ENCODE assay signal across 8 cellular contexts in the genomic region with DNA sequence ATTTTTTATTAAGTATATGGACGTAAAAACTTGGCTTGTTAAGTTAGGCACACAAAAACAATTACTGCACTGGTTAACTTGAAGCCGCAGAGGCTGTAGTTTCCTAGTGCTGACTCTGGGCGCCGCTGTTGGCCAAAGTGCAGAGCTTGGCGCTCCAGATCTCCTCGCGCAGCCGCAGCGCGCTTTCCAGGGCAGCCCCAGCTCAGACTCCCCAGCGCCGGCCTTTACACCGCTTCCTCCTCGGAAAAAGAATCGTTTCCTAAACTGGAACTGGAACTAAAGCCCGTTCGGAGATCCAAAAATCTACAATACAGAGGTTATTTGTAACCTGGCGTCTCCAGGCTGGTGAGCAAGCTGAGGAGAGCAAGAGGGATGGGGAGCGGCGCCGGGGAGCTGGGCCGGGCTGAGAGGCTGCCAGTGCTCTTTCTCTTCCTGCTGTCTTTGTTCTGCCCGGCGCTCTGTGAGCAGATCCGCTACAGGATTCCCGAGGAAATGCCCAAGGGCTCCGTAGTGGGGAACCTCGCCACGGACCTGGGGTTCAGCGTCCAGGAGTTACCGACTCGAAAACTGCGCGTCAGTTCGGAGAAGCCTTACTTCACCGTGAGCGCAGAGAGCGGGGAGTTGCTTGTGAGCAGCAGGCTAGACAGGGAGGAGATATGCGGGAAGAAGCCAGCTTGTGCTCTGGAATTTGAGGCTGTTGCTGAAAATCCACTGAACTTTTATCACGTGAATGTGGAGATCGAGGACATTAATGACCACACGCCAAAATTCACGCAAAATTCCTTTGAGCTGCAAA. TPM values are rescaled to one million over a fixed set of nuclear protein-coding genes. Genes with fewer than 3 reads are reported as not detected.
DNase-seq lines count a peak whose midpoint lies in the region; ATAC-seq, FAIRE-seq and TF ChIP-seq lines count a peak whose summit lies in the region.
"Not testable (repeated sequence)": the region's sequence is repeated elsewhere in the genome, so short reads cannot be mapped to it uniquely, and the experiment has no call there.

Gene PCDHGB5, plus strand, starts transcription at position 192 of the 796 bp plus-strand sequence. Its CDS starts 181 bp downstream, at position 373.

- H3K4me3 ChIP-seq in GM12878 (peak within 1 kb of the TSS; percentile 53; the same call in 1 of the 2 replicates), transverse colon (peak within 1 kb of the TSS in 1 of 4 donors; percentile 29)
- H3K4me3 ChIP-seq in cardiac muscle cell: not testable (repeated sequence)

- DNase-seq in GM10248 (ENCODE audit: extremely low spot score) (peak; percentile 71), T1000 (lab: John Stamatoyannopoulos, UW) (peak; percentile 52), cardiac muscle cell (ENCODE audit: low read depth in 1 of 2, low spot score in 1 of 2) (peak in 1 of 2 donors; percentile 60), transverse colon (peak; percentile 43)
- not testable (repeated sequence) for DNase-seq in GM12878 (ENCODE audit: low read depth, low spot score); omental fat pad (ENCODE audit: low spot score)

- not testable (repeated sequence) for H3K27ac ChIP-seq in GM12878 (ENCODE audit: control insufficient read depth, insufficient read depth); cardiac muscle cell; transverse colon

- ATAC-seq in GM21529 (IDR thresholded peaks at IDR 0.05; ENCODE audit: unreplicated experiment): peak; percentile 94
- ATAC-seq in HG03432 (IDR thresholded peaks at IDR 0.05; ENCODE audit: unreplicated experiment): peak; percentile 99
- ATAC-seq in GM12878: peak; percentile 82
- peak; percentile 59 for ATAC-seq in omental fat pad (ENCODE audit: low FRiP score)

- TF ChIP-seq EP300 in GM12878 (IDR thresholded peaks at IDR 0.05; ENCODE audit: borderline replicate concordance in 1 of 2, control insufficient read depth in 1 of 2, low read depth in 2 of 2, low read length in 2 of 2); transverse colon (IDR thresholded peaks at IDR 0.05; ENCODE audit: low read depth): not testable (repeated sequence)

- H3K9me3 ChIP-seq in GM12878 (replicated peaks; ENCODE audit: control insufficient read depth, insufficient read depth, low read length) (peaks cover 18% of the 10 kb centered on the region; the same call in 2 of the 3 replicates), transverse colon (peaks cover 54 to 85% of the 10 kb centered on the region in 2 donors)
- not testable (repeated sequence) for H3K9me3 ChIP-seq in cardiac muscle cell (ENCODE audit: low read depth)

- TF ChIP-seq RAD21 in GM12878 (IDR thresholded peaks at IDR 0.05; ENCODE audit: insufficient read depth, low read depth, low read length): peak; percentile 37

- H3K27me3 ChIP-seq in GM12878 (replicated peaks in 1 of 2; ENCODE audit: control insufficient read depth in 2 of 2, insufficient read depth in 2 of 2, low read length in 1 of 2); cardiac muscle cell: not testable (repeated sequence)
- peaks cover 30% of the 10 kb centered on the region for H3K27me3 ChIP-seq in transverse colon

- H3K36me3 ChIP-seq in GM12878 (ENCODE audit: control insufficient read depth in 2 of 2, insufficient read depth in 2 of 2, low read length in 1 of 2); cardiac muscle cell; transverse colon: not testable (repeated sequence)

- CTCF ChIA-PET in GM10248 (lab: Yijun Ruan, JAX): interaction anchor here (0.7 to 2.9 kb wide), 7 partner anchors 10 to 169 kb away, joined by 3 to 15 read pairs (median 5); partner anchors contain the start of genes PCDHGA10, PCDHGA12, PCDHGB6 and PCDHGB7
- CTCF ChIA-PET in GM12878 (lab: Yijun Ruan, JAX): interaction anchor here (0.9 to 1.7 kb wide), 10 partner anchors 10 to 166 kb away, joined by 3 to 8 read pairs (median 4); partner anchors contain the start of genes PCDHGA1, PCDHGA10, PCDHGA12 and PCDHGB3

- not testable (repeated sequence) for H4K20me1 ChIP-seq in GM12878 (ENCODE audit: control insufficient read depth, insufficient read depth)

- BruUV-seq in GM12878 (replicated peaks; lab: Mats Ljungman, UMichigan): not testable (repeated sequence)

- peak; percentile 38 for FAIRE-seq in GM12878 (lab: Jason Lieb, UNC)

- H3K4me1 ChIP-seq in GM12878 (ENCODE audit: control insufficient read depth, insufficient read depth, low read length); cardiac muscle cell (ENCODE audit: low read depth); transverse colon: not testable (repeated sequence)

- not testable (repeated sequence) for TF ChIP-seq POLR2A in GM12878 (IDR thresholded peaks at IDR 0.05; ENCODE audit: low read depth, low read length); transverse colon (IDR thresholded peaks at IDR 0.05)

- H3K4me2 ChIP-seq in GM12878 (ENCODE audit: control insufficient read depth, insufficient read depth): not testable (repeated sequence)

- intact Hi-C loops in GM12878 (cut with micrococcal nuclease; ENCODE audit: unreplicated experiment); transverse colon (cut with DNase I; ENCODE audit: low total_unique reads): not testable (repeated sequence)

- SMC1A ChIA-PET in GM12878 (lab: Charles Lee; ENCODE audit: uncharacterized antibody, unreplicated experiment): interaction anchor here (1.3 kb wide), 1 partner anchor 160 kb away, joined by 5 read pairs; no protein-coding TSS in a partner anchor

- not testable (repeated sequence) for H3K9ac ChIP-seq in GM12878 (ENCODE audit: control insufficient read depth, insufficient read depth, low read length)

- TF ChIP-seq CTCF in GM10248 (IDR thresholded peaks at IDR 0.05; ENCODE audit: control extremely low read depth, extremely low read depth, low read depth, missing control alignments) (peak; percentile 40), GM12878 (IDR thresholded peaks at IDR 0.05 in 2 of 3, conservative IDR thresholded peaks at IDR 0.05 in 1 of 3; ENCODE audit: control insufficient read depth in 2 of 3, extremely low read depth in 1 of 3, insufficient read depth in 1 of 3, low read depth in 3 of 3, low read length in 3 of 3) (peak; percentile 40 to 57 (median 41); a peak in 5 of 6 replicates), cardiac muscle cell (IDR thresholded peaks at IDR 0.05; ENCODE audit: low read depth, low read length) (peak; percentile 58), transverse colon (IDR thresholded peaks at IDR 0.05) (peak; percentile 30 to 44 (median 40))
- TF ChIP-seq CTCF in omental fat pad (IDR thresholded peaks at IDR 0.05): not testable (repeated sequence)

- 8% methylated on average over 26 of the region's 43 CpGs for WGBS in GM12878 (ENCODE audit: insufficient coverage, insufficient replicate concordance, low lambda C conversion rate, missing lambda C conversion rate)
- 18 to 30% methylated on average over 7 to 27 of the region's 43 CpGs for WGBS in transverse colon (ENCODE audit: low coverage in 1 of 2), 2 donors

- POLR2A ChIA-PET in GM10248 (lab: Yijun Ruan, JAX); GM12878 (lab: Charles Lee): not testable (repeated sequence)

- RAD21 ChIA-PET in GM12878 (lab: Charles Lee; ENCODE audit: unreplicated experiment): interaction anchor here (1.4 kb wide), 1 partner anchor 15 kb away, joined by 4 read pairs; the partner anchor contains the start of gene PCDHGA10

- in situ Hi-C loops in GM12878 (cut with MboI): not testable (repeated sequence)
- in situ Hi-C loops in transverse colon (cut with MboI; ENCODE audit: low pct_ligation_motif_present in 1 of 4, low pct_unique_long_range_greater_than_20kb in 1 of 4, low sequenced_read_pairs in 3 of 4): loop anchor here in 1 of 4 donors (25.0 kb wide), 1 partner anchor 186 kb away; the partner anchor contains the start of genes PCDHB12, PCDHB13 and PCDHB14

- not testable (repeated sequence) for H3K79me2 ChIP-seq in GM12878 (ENCODE audit: control insufficient read depth, insufficient read depth, low read length)

- not testable (repeated sequence) for H2AFZ ChIP-seq in GM12878 (ENCODE audit: control insufficient read depth, low read depth, low read length)

TF ChIP-seq in GM12878, 131 proteins besides CTCF, POLR2A, EP300 and RAD21:
- TF ChIP-seq NRF1 (conservative IDR thresholded peaks at IDR 0.05; ENCODE audit: low read depth, low read length) (0 out of 2 replicates have a peak, but pooled peaks have one; percentile 12), CBX5 (IDR thresholded peaks at IDR 0.05; ENCODE audit: low read depth) (peak; percentile 60; the same call in 1 of the 2 replicates)
TF ChIP-seq in GM12878: peak in this region for 2; not testable (repeated sequence) for 129.

RNA-seq across cellular contexts. Expression of gene PCDHGB5, which starts in this region (rescaled TPM):
- 2.9 and 3.9 TPM in 2 replicates for total RNA-seq in GM12878 (2013; cell fraction: nucleolus; rRNA removed)
- total RNA-seq in GM12878 (2014; rRNA removed) (1.4 and 1.9 TPM in 2 replicates), GM12878 (2014; rRNA removed; fragmentation: Illumina TruSeq; extraction: Trizol) (1.3 TPM in 2 replicates), GM12878 (2021) (1.8 and 2.3 TPM in 2 replicates), cardiac muscle cell (1.2 and 2.6 TPM in 2 replicates), omental fat pad (10 to 100 TPM in 1 of 4 donors, 1 to 10 TPM in 3; 6.5 to 18.8 (median 8.9) TPM), transverse colon (10 to 100 TPM in 2 of 4 donors, 1 to 10 TPM in 2; 5.3 to 23.3 (median 9.2) TPM)
- 0.60 TPM for polyA plus RNA-seq in GM12878 (2011; ENCODE audit: low read depth)
- polyA plus RNA-seq in GM12878 (2011; rRNA removed) (0.07 TPM in 1 of 2 replicates, not detected in the other), GM12878 (2014; fragmentation: Illumina TruSeq; extraction: Trizol) (1.1 TPM in 2 replicates), GM12878 (2014; fragmentation: Nextera tagmentation; extraction: Ambion mirVana) (under 1 TPM in 1 of 2 experiments, not detected in 1; 0.02 TPM), GM12878 (2014; rRNA removed) (0.95 TPM in 2 replicates), GM12878 (2016; fragmentation: Nextera tagmentation; extraction: Ambion mirVana) (1 to 10 TPM; 1.4 to 2.3 TPM), cardiac muscle cell (0.66 TPM in 1 of 2 replicates, not detected in the other)
- 0.06 and 0.07 TPM in 2 replicates for polyA plus RNA-seq in GM12878 (2011; cell fraction: cytosol; rRNA removed)
- 0.16 and 0.32 TPM in 2 replicates for polyA plus RNA-seq in GM12878 (2011; cell fraction: nucleus; rRNA removed)
- polyA plus RNA-seq in GM12878 (2012): 1.1 and 1.4 TPM in 2 replicates
- 0.07 and 0.26 TPM in 2 replicates for polyA minus RNA-seq in GM12878 (2011; rRNA and poly(A)+ RNA removed)
- polyA minus RNA-seq in GM12878 (2011; cell fraction: cytosol; rRNA and poly(A)+ RNA removed): not detected in 2 replicates
- 0.48 and 0.57 TPM in 2 replicates for polyA minus RNA-seq in GM12878 (2011; cell fraction: nucleus; rRNA and poly(A)+ RNA removed)
